Comparison of ENCODE assay signal across 18 cellular contexts in genomic region chr20:58905236-58905635, GRCh38. TPM values are rescaled to one million over a fixed set of nuclear protein-coding genes. Genes with fewer than 3 reads are reported as not detected.
A peak's percentile ranks its signal among the peaks of the same experiment; 100 is the strongest.
DNase-seq lines count a peak whose midpoint lies in the region; ATAC-seq and TF ChIP-seq lines count a peak whose summit lies in the region.
"Had no signal": no experiment of that assay in that cellular context is flagged by ENCODE, and none has a peak within 500 bp of the region (broad histone marks: within the 10 kb centered on the region; RNA-seq: fewer than 3 reads in every experiment).

No MANE protein-coding gene starts in this region.

- TF ChIP-seq CTCF in chondrocyte (IDR thresholded peaks at IDR 0.05): no peak
- no peak for TF ChIP-seq CTCF in smooth muscle cell (IDR thresholded peaks at IDR 0.05; ENCODE audit: borderline replicate concordance, insufficient read depth, poor library complexity, severe bottlenecking)

- no peak overlapping the region for H3K4me3 Mint-ChIP-seq in activated CD4-positive, alpha-beta T cell treated with anti-CD3 and anti-CD28 coated beads for 36 hours
- H3K4me3 Mint-ChIP-seq in chondrocyte (ENCODE audit: unreplicated experiment): no peak overlapping the region
- H3K4me3 Mint-ChIP-seq: activated CD4-positive, alpha-beta T cell treated with anti-CD3 and anti-CD28 coated beads, Interleukin-2, amount 10 ng/mL, durations not matched to agents 24 days and 14 days; activated T-cell treated with anti-CD3 and anti-CD28 coated beads, Interleukin-2, amount 50 U/mL, for 72 hours had no signal

- peaks cover 67% of the 10 kb centered on the region for H3K79me2 ChIP-seq in smooth muscle cell (ENCODE audit: low read depth)

- peak overlapping the region; percentile 89 for H3K27ac ChIP-seq in smooth muscle cell (ENCODE audit: low read depth)
- H3K27ac ChIP-seq: pancreas, SJCRH30, transverse colon had no signal

- peaks cover 100% of the 10 kb centered on the region for H4K20me1 ChIP-seq in smooth muscle cell (ENCODE audit: low read depth)

- H3F3A ChIP-seq in smooth muscle cell (ENCODE audit: low read depth): peaks cover 29% of the 10 kb centered on the region

- intact Hi-C loops in activated CD4-positive, alpha-beta T cell treated with anti-CD3 and anti-CD28 coated beads for 36 hours (cut with DNase I, micrococcal nuclease): loop anchor here in 1 of 2 experiments (5.0 kb wide), 1 partner anchor 77 kb away; the partner anchor contains the start of gene NELFCD

- CTCF ChIA-PET in activated CD4-positive, alpha-beta T cell treated with anti-CD3 and anti-CD28 coated beads for 36 hours (lab: Charles Lee): interaction anchor here (0.8 to 1.2 kb wide), 2 partner anchors 53 to 85 kb away, joined by 3 to 5 read pairs; partner anchors contain the start of gene GNAS

- H2AFZ ChIP-seq in smooth muscle cell (ENCODE audit: low read depth): no peak overlapping the region

- no peak for ATAC-seq in activated CD4-positive, alpha-beta T cell treated with anti-CD3 and anti-CD28 coated beads for 36 hours
- ATAC-seq: activated T-cell treated with anti-CD3 and anti-CD28 coated beads, Interleukin-2, amount 50 U/mL, for 72 hours; gastroesophageal sphincter; pancreas had no signal

- peaks cover 64% of the 10 kb centered on the region for H3K4me1 Mint-ChIP-seq in activated CD4-positive, alpha-beta T cell treated with anti-CD3 and anti-CD28 coated beads for 36 hours
- peaks cover 71% of the 10 kb centered on the region for H3K4me1 Mint-ChIP-seq in chondrocyte (ENCODE audit: low read depth)

- H3K27me3 Mint-ChIP-seq in activated CD4-positive, alpha-beta T cell treated with anti-CD3 and anti-CD28 coated beads for 36 hours: no peaks in the 10 kb centered on the region
- H3K27me3 Mint-ChIP-seq in chondrocyte (ENCODE audit: low read depth): no peaks in the 10 kb centered on the region
- H3K27me3 Mint-ChIP-seq: activated CD4-positive, alpha-beta T cell treated with anti-CD3 and anti-CD28 coated beads, Interleukin-2, amount 10 ng/mL, durations not matched to agents 24 days and 14 days had no signal

- H3K9ac ChIP-seq in smooth muscle cell (ENCODE audit: low read depth): no peak overlapping the region

- peaks cover 25% of the 10 kb centered on the region for H3K4me1 ChIP-seq in smooth muscle cell (ENCODE audit: low read depth)

- H3K27ac Mint-ChIP-seq in activated CD4-positive, alpha-beta T cell treated with anti-CD3 and anti-CD28 coated beads for 36 hours: peak overlapping the region; percentile 16
- H3K27ac Mint-ChIP-seq in chondrocyte (ENCODE audit: unreplicated experiment): peak overlapping the region; percentile 11
- H3K27ac Mint-ChIP-seq: activated CD4-positive, alpha-beta T cell treated with anti-CD3 and anti-CD28 coated beads, Interleukin-2, amount 10 ng/mL, durations not matched to agents 24 days and 14 days had no signal

- no peaks in the 10 kb centered on the region for H3K9me3 Mint-ChIP-seq in activated CD4-positive, alpha-beta T cell treated with anti-CD3 and anti-CD28 coated beads for 36 hours (ENCODE audit: low read depth)
- H3K9me3 Mint-ChIP-seq in chondrocyte (ENCODE audit: low read depth): no peaks in the 10 kb centered on the region
- H3K9me3 Mint-ChIP-seq: activated CD4-positive, alpha-beta T cell treated with anti-CD3 and anti-CD28 coated beads, Interleukin-2, amount 10 ng/mL, durations not matched to agents 24 days and 14 days; activated T-cell treated with anti-CD3 and anti-CD28 coated beads, Interleukin-2, amount 50 U/mL, for 72 hours had no signal

- no peak overlapping the region for H3K4me3 ChIP-seq in smooth muscle cell
- H3K4me3 ChIP-seq: gastroesophageal sphincter, pancreas, SJCRH30, transverse colon had no signal

- POLR2A ChIA-PET in activated CD4-positive, alpha-beta T cell treated with anti-CD3 and anti-CD28 coated beads for 36 hours (lab: Charles Lee): no interaction called here

- H3K9me3 ChIP-seq in smooth muscle cell (replicated peaks; ENCODE audit: low read depth): no peaks in the 10 kb centered on the region
- H3K9me3 ChIP-seq: gastroesophageal sphincter, pancreas, SJCRH30, transverse colon had no signal

- H3K4me2 ChIP-seq in smooth muscle cell: no peak overlapping the region

- H3K27me3 ChIP-seq in smooth muscle cell (ENCODE audit: low read depth): no peaks in the 10 kb centered on the region
- H3K27me3 ChIP-seq: gastroesophageal sphincter, pancreas, SJCRH30, transverse colon had no signal

- 89% methylated on average over 6 of the region's 6 CpGs for WGBS in smooth muscle cell (ENCODE audit: low lambda C conversion rate)

- H3K36me3 Mint-ChIP-seq in activated CD4-positive, alpha-beta T cell treated with anti-CD3 and anti-CD28 coated beads for 36 hours (ENCODE audit: low read depth): peaks cover 68% of the 10 kb centered on the region
- peaks cover 47% of the 10 kb centered on the region for H3K36me3 Mint-ChIP-seq in chondrocyte (ENCODE audit: low read depth)

- peaks cover 24% of the 10 kb centered on the region for H3K36me3 ChIP-seq in smooth muscle cell (ENCODE audit: low read depth)

- no peak for DNase-seq in activated CD4-positive, alpha-beta T cell treated with anti-CD3 and anti-CD28 coated beads for 36 hours
- DNase-seq in activated CD4-positive, alpha-beta T cell treated with anti-CD3 and anti-CD28 coated beads, Interleukin-2, amount 50 U/mL, for 4 hours: no peak
- peak; percentile 29 for DNase-seq in M059J (ENCODE audit: low read depth)
- no peak for DNase-seq in chondrocyte (ENCODE audit: low spot score)
- DNase-seq in smooth muscle cell (lab: John Stamatoyannopoulos, UW; ENCODE audit: unreplicated experiment): no peak
- DNase-seq in hippocampal formation (lab: John Stamatoyannopoulos, UW): no peak
- DNase-seq in T1000 (lab: John Stamatoyannopoulos, UW): no peak
- DNase-seq in Kasumi-1 (lab: John Stamatoyannopoulos, UW): no peak
- DNase-seq: 8988T; activated CD4-positive, alpha-beta T cell treated with anti-CD3 and anti-CD28 coated beads, Interleukin-2, amount 10 ng/mL, durations not matched to agents 24 days and 14 days; activated T-cell treated with anti-CD3 and anti-CD28 coated beads, Interleukin-2, amount 50 U/mL, for 72 hours; amygdala; NCI-H187 treated with DMSO at 0.1 percent for 48 hours; NCI-H446 treated with DMSO at 0.1 percent for 48 hours; pancreas; SJCRH30; transverse colon had no signal

RNA-seq across cellular contexts. Expression of gene GNAS, which starts 52.7 kb away (rescaled TPM):
- total RNA-seq in activated CD4-positive, alpha-beta T cell treated with anti-CD3 and anti-CD28 coated beads for 36 hours: 100 to 1,000 TPM; 713 to 965 TPM
- 1,151 and 1,551 TPM in 2 replicates for total RNA-seq in M059J (2014; rRNA removed; shearing (Covaris generic))
- total RNA-seq in chondrocyte (1,127 to 1,393 TPM (median 1,374 TPM) in 3 replicates), smooth muscle cell (1,103 and 1,240 TPM in 2 replicates)
- 1,914 and 1,960 TPM in 2 replicates for polyA plus RNA-seq in smooth muscle cell

RNA-seq across cellular contexts. Expression of gene GNAS-AS1, which starts 54.5 kb away (rescaled TPM):
- 1 to 10 TPM; 1.1 to 1.9 TPM for total RNA-seq in activated CD4-positive, alpha-beta T cell treated with anti-CD3 and anti-CD28 coated beads for 36 hours
- total RNA-seq in M059J (2014; rRNA removed; shearing (Covaris generic)): 1.0 TPM in 1 of 2 replicates, not detected in the other
- total RNA-seq in chondrocyte (1.1 to 2.7 TPM (median 1.7 TPM) in 3 replicates), smooth muscle cell (0.13 and 0.40 TPM in 2 replicates)
- polyA plus RNA-seq in smooth muscle cell: 0.35 TPM in 1 of 2 replicates, not detected in the other
- total RNA-seq: SJCRH30 had no signal
